1 cellular context compared by ENCODE assay signal in genomic region chr19:18220632-18221275, GRCh38.
TF ChIP-seq lines count a peak whose summit lies in the region.

No MANE protein-coding gene starts in this region.

TF ChIP-seq in HepG2, 621 proteins besides CTCF, POLR2A, EP300 and RAD21:
- TF ChIP-seq ZNF331 (CRISPR knock-in tag; IDR thresholded peaks at IDR 0.05) (no peak), ZNF607 (CRISPR knock-in tag; IDR thresholded peaks at IDR 0.05; ENCODE audit: borderline replicate concordance) (no peak), AGO2 (optimal IDR thresholded peaks at IDR 0.05; ENCODE audit: low read depth, low read length) (no peak), KDM2A (CRISPR knock-in tag; IDR thresholded peaks at IDR 0.05; ENCODE audit: borderline replicate concordance, low read depth) (no peak), ZNF678 (CRISPR knock-in tag; IDR thresholded peaks at IDR 0.05) (no peak), SIN3A (IDR thresholded peaks at IDR 0.05; ENCODE audit: borderline replicate concordance, low read depth, low read length) (no peak), CREM (IDR thresholded peaks at IDR 0.05) (no peak), CREM (CRISPR knock-in tag; IDR thresholded peaks at IDR 0.05) (no peak), HNRNPUL1 (IDR thresholded peaks at IDR 0.05; ENCODE audit: low read depth, low read length) (no peak), ZFP62 (CRISPR knock-in tag; IDR thresholded peaks at IDR 0.05) (no peak), ZNF883 (CRISPR knock-in tag; IDR thresholded peaks at IDR 0.05; ENCODE audit: not compliant biosample characterization) (no peak), ZNF264 (CRISPR knock-in tag; IDR thresholded peaks at IDR 0.05) (no peak), BATF2 (CRISPR knock-in tag; IDR thresholded peaks at IDR 0.05) (no peak), ZFP36L1 (CRISPR knock-in tag; IDR thresholded peaks at IDR 0.05) (no peak)
- TF ChIP-seq, protein P1, sequence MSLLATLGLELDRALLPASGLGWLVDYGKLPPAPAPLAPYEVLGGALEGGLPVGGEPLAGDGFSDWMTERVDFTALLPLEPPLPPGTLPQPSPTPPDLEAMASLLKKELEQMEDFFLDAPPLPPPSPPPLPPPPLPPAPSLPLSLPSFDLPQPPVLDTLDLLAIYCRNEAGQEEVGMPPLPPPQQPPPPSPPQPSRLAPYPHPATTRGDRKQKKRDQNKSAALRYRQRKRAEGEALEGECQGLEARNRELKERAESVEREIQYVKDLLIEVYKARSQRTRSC (CRISPR knock-in tag; IDR thresholded peaks at IDR 0.05; ENCODE audit: low read depth) = no peak
- TF ChIP-seq, protein P2, sequence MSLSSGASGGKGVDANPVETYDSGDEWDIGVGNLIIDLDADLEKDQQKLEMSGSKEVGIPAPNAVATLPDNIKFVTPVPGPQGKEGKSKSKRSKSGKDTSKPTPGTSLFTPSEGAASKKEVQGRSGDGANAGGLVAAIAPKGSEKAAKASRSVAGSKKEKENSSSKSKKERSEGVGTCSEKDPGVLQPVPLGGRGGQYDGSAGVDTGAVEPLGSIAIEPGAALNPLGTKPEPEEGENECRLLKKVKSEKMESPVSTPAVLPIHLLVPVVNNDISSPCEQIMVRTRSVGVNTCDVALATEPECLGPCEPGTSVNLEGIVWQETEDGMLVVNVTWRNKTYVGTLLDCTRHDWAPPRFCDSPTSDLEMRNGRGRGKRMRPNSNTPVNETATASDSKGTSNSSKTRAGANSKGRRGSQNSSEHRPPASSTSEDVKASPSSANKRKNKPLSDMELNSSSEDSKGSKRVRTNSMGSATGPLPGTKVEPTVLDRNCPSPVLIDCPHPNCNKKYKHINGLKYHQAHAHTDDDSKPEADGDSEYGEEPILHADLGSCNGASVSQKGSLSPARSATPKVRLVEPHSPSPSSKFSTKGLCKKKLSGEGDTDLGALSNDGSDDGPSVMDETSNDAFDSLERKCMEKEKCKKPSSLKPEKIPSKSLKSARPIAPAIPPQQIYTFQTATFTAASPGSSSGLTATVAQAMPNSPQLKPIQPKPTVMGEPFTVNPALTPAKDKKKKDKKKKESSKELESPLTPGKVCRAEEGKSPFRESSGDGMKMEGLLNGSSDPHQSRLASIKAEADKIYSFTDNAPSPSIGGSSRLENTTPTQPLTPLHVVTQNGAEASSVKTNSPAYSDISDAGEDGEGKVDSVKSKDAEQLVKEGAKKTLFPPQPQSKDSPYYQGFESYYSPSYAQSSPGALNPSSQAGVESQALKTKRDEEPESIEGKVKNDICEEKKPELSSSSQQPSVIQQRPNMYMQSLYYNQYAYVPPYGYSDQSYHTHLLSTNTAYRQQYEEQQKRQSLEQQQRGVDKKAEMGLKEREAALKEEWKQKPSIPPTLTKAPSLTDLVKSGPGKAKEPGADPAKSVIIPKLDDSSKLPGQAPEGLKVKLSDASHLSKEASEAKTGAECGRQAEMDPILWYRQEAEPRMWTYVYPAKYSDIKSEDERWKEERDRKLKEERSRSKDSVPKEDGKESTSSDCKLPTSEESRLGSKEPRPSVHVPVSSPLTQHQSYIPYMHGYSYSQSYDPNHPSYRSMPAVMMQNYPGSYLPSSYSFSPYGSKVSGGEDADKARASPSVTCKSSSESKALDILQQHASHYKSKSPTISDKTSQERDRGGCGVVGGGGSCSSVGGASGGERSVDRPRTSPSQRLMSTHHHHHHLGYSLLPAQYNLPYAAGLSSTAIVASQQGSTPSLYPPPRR (CRISPR knock-in tag; IDR thresholded peaks at IDR 0.05; ENCODE audit: borderline replicate concordance) = no peak
- TF ChIP-seq, protein P3, sequence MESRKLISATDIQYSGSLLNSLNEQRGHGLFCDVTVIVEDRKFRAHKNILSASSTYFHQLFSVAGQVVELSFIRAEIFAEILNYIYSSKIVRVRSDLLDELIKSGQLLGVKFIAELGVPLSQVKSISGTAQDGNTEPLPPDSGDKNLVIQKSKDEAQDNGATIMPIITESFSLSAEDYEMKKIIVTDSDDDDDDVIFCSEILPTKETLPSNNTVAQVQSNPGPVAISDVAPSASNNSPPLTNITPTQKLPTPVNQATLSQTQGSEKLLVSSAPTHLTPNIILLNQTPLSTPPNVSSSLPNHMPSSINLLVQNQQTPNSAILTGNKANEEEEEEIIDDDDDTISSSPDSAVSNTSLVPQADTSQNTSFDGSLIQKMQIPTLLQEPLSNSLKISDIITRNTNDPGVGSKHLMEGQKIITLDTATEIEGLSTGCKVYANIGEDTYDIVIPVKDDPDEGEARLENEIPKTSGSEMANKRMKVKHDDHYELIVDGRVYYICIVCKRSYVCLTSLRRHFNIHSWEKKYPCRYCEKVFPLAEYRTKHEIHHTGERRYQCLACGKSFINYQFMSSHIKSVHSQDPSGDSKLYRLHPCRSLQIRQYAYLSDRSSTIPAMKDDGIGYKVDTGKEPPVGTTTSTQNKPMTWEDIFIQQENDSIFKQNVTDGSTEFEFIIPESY (CRISPR knock-in tag; IDR thresholded peaks at IDR 0.05) = no peak
